Comparison of ENCODE assay signal across 14 cellular contexts in the genomic region with DNA sequence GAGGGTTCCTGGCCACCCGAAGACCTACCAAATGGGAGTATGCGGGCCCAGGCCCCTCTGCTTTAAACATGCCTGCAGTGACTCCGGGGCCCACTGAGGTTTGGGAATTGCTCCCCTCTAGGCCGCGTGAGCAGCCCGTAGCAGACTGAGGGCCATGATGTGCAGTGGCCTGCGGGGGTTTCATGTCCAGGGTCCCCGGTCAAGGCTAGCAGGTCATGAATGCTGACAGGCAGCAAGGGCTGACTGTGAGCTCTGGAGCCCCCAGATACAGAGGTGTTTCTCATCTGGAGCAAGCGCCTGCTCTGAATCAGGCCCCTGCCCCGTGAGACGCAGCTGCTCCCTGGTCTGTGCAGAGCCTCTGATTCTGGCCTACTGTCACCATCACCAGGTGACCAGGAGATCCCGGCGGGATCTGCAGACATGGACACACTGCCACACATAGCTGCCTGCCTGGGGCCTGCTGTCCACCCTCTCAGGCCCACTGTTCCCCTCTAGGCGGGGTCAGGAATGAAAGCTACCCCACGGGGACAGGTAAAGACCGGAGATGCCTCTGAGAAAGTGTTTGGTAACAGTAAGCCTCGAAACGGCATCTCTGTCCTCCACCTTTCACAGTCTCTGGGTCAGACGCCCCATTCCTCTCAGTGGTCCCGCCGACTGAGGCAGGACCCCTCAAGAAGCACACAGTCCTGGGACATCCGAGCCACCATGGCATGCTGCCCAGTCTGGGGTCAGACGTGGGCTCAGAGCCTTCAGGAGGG.
A peak's percentile ranks its signal among the peaks of the same experiment; 100 is the strongest.
DNase-seq lines count a peak whose midpoint lies in the region; ATAC-seq and TF ChIP-seq lines count a peak whose summit lies in the region.
"Had no signal": no experiment of that assay in that cellular context is flagged by ENCODE, and none has a peak within 500 bp of the region (broad histone marks: within the 10 kb centered on the region; RNA-seq: fewer than 3 reads in every experiment).

No MANE protein-coding gene starts in this region.

- TF ChIP-seq CTCF in RWPE2 (IDR thresholded peaks at IDR 0.05; ENCODE audit: poor library complexity, severe bottlenecking) (no peak), chondrocyte (IDR thresholded peaks at IDR 0.05) (no peak), lower lobe of right lung (IDR thresholded peaks at IDR 0.05) (no peak), transverse colon (IDR thresholded peaks at IDR 0.05) (no peak)

- DNase-seq in RWPE2 (ENCODE audit: low spot score) (peak; percentile 40), chondrocyte (ENCODE audit: low spot score) (peak; percentile 77), lower lobe of right lung (peak; percentile 26), posterior vena cava (ENCODE audit: low spot score) (peak; percentile 76), SIG-M5 treated with dmso at 0.1 percent for 504 hours (lab: John Stamatoyannopoulos, UW; ENCODE audit: unreplicated experiment) (no peak), transverse colon (no peak)
- no peak for DNase-seq in activated T-helper 2 cell treated with anti-CD3 and anti-CD28 coated beads, Interferon-gamma antibody, Interleukin-2, Interleukin-4, amounts not matched to agents 10 μg/mL and 5 μg/mL and 100 μg/mL, durations not matched to agents 14 hours and 24 hours and 36 hours (ENCODE audit: low spot score)
- DNase-seq: BE2C; CD4-positive, alpha-beta memory T cell; DMS79; GM23248 had no signal

- H3K9me3 Mint-ChIP-seq in chondrocyte (ENCODE audit: low read depth) = no peaks in the 10 kb centered on the region
- H3K9me3 Mint-ChIP-seq in activated T-helper 2 cell treated with anti-CD3 and anti-CD28 coated beads, Interferon-gamma antibody, Interleukin-2, Interleukin-4, amounts not matched to agents 10 μg/mL and 5 μg/mL and 100 μg/mL, durations not matched to agents 14 hours and 24 hours and 36 hours = no peaks in the 10 kb centered on the region
- H3K9me3 Mint-ChIP-seq: CD4-positive, alpha-beta memory T cell had no signal

- no peak for TF ChIP-seq POLR2A in transverse colon (IDR thresholded peaks at IDR 0.05)

- WGBS in transverse colon (ENCODE audit: low coverage in 1 of 2), 2 donors = 87% methylated on average over 21 of the region's 23 CpGs; no CpG with 5 or more reads in 1 of the 2 donors

- H3K4me3 ChIP-seq in RWPE2 (ENCODE audit: severe bottlenecking) (no peak overlapping the region), lower lobe of right lung (no peak overlapping the region), transverse colon (no peak overlapping the region)
- H3K4me3 ChIP-seq: A549, GM12878, GM23248 had no signal

- intact Hi-C loops in lower lobe of right lung (cut with DNase I) = no loop called here
- intact Hi-C loops in posterior vena cava (cut with DNase I) = no loop called here
- intact Hi-C loops in activated T-helper 2 cell treated with anti-CD3 and anti-CD28 coated beads, Interferon-gamma antibody, Interleukin-2, Interleukin-4, amounts not matched to agents 10 μg/mL and 5 μg/mL and 100 μg/mL, durations not matched to agents 14 hours and 24 hours and 36 hours (cut with micrococcal nuclease) = no loop called here
- intact Hi-C loops in transverse colon (cut with DNase I; ENCODE audit: low total_unique reads) = no loop called here

- no peak overlapping the region for H3K27ac ChIP-seq in RWPE2 (ENCODE audit: poor library complexity, severe bottlenecking)
- no peak overlapping the region for H3K27ac ChIP-seq in lower lobe of right lung
- no peak overlapping the region for H3K27ac ChIP-seq in transverse colon
- H3K27ac ChIP-seq: A549, C4-2B, GM23248 had no signal

- H3K9me3 ChIP-seq in RWPE2 (ENCODE audit: severe bottlenecking) (no peaks in the 10 kb centered on the region), lower lobe of right lung (no peaks in the 10 kb centered on the region), transverse colon (no peaks in the 10 kb centered on the region)
- H3K9me3 ChIP-seq: A549, BE2C had no signal

- no peak for TF ChIP-seq EP300 in transverse colon (IDR thresholded peaks at IDR 0.05; ENCODE audit: low read depth)

- no peaks in the 10 kb centered on the region for H3K4me1 ChIP-seq in RWPE2 (ENCODE audit: insufficient read depth, poor library complexity, severe bottlenecking)
- no peaks in the 10 kb centered on the region for H3K4me1 ChIP-seq in lower lobe of right lung
- no peaks in the 10 kb centered on the region for H3K4me1 ChIP-seq in transverse colon
- H3K4me1 ChIP-seq: A549, BE2C had no signal

- H3K4me3 Mint-ChIP-seq in chondrocyte (ENCODE audit: unreplicated experiment) = no peak overlapping the region
- H3K4me3 Mint-ChIP-seq in activated T-helper 2 cell treated with anti-CD3 and anti-CD28 coated beads, Interferon-gamma antibody, Interleukin-2, Interleukin-4, amounts not matched to agents 10 μg/mL and 5 μg/mL and 100 μg/mL, durations not matched to agents 14 hours and 24 hours and 36 hours (ENCODE audit: low read depth) = no peak overlapping the region
- H3K4me3 Mint-ChIP-seq: CD4-positive, alpha-beta memory T cell had no signal

- H3K36me3 Mint-ChIP-seq in chondrocyte (ENCODE audit: low read depth) = peaks cover 11% of the 10 kb centered on the region
- peaks cover 27% of the 10 kb centered on the region for H3K36me3 Mint-ChIP-seq in activated T-helper 2 cell treated with anti-CD3 and anti-CD28 coated beads, Interferon-gamma antibody, Interleukin-2, Interleukin-4, amounts not matched to agents 10 μg/mL and 5 μg/mL and 100 μg/mL, durations not matched to agents 14 hours and 24 hours and 36 hours (ENCODE audit: low read depth)

- H3K36me3 ChIP-seq in RWPE2 (ENCODE audit: low read depth) (no peaks in the 10 kb centered on the region), lower lobe of right lung (peaks cover 41% of the 10 kb centered on the region), transverse colon (no peaks in the 10 kb centered on the region)
- H3K36me3 ChIP-seq: BE2C had no signal

- no peaks in the 10 kb centered on the region for H3K4me1 Mint-ChIP-seq in chondrocyte (ENCODE audit: low read depth)
- H3K4me1 Mint-ChIP-seq in activated T-helper 2 cell treated with anti-CD3 and anti-CD28 coated beads, Interferon-gamma antibody, Interleukin-2, Interleukin-4, amounts not matched to agents 10 μg/mL and 5 μg/mL and 100 μg/mL, durations not matched to agents 14 hours and 24 hours and 36 hours (ENCODE audit: low read depth) = no peaks in the 10 kb centered on the region
- H3K4me1 Mint-ChIP-seq: CD4-positive, alpha-beta memory T cell had no signal

- ATAC-seq in RWPE2 (ENCODE audit: low read depth) (no peak), lower lobe of right lung (peak in 1 of 2 donors; percentile 5)
- ATAC-seq: A549, GM12878 had no signal

- H3K27me3 ChIP-seq in RWPE2 (ENCODE audit: insufficient read depth, poor library complexity, severe bottlenecking) (no peaks in the 10 kb centered on the region), lower lobe of right lung (ENCODE audit: low read depth) (no peaks in the 10 kb centered on the region), transverse colon (no peaks in the 10 kb centered on the region)
- H3K27me3 ChIP-seq: BE2C had no signal

- no peaks in the 10 kb centered on the region for H3K27me3 Mint-ChIP-seq in chondrocyte (ENCODE audit: low read depth)
- no peaks in the 10 kb centered on the region for H3K27me3 Mint-ChIP-seq in activated T-helper 2 cell treated with anti-CD3 and anti-CD28 coated beads, Interferon-gamma antibody, Interleukin-2, Interleukin-4, amounts not matched to agents 10 μg/mL and 5 μg/mL and 100 μg/mL, durations not matched to agents 14 hours and 24 hours and 36 hours (ENCODE audit: low read depth)
- H3K27me3 Mint-ChIP-seq: CD4-positive, alpha-beta memory T cell had no signal

- H3K27ac Mint-ChIP-seq in chondrocyte (ENCODE audit: unreplicated experiment) = no peak overlapping the region
- no peak overlapping the region for H3K27ac Mint-ChIP-seq in activated T-helper 2 cell treated with anti-CD3 and anti-CD28 coated beads, Interferon-gamma antibody, Interleukin-2, Interleukin-4, amounts not matched to agents 10 μg/mL and 5 μg/mL and 100 μg/mL, durations not matched to agents 14 hours and 24 hours and 36 hours
- H3K27ac Mint-ChIP-seq: CD4-positive, alpha-beta memory T cell had no signal

- in situ Hi-C loops in transverse colon (cut with MboI; ENCODE audit: low pct_ligation_motif_present in 1 of 4, low pct_unique_long_range_greater_than_20kb in 1 of 4, low sequenced_read_pairs in 3 of 4) = no loop called here

Comparison
In these comparisons a context has a peak if more than half of its experiments do, and no peak if none do; other contexts are left out.
1. DNase-seq: peak in RWPE2 (single experiment), chondrocyte (single experiment), lower lobe of right lung (single experiment) and posterior vena cava (single experiment); none in activated T-helper 2 cell treated with anti-CD3 and anti-CD28 coated beads, Interferon-gamma antibody, Interleukin-2, Interleukin-4, amounts not matched to agents 10 μg/mL and 5 μg/mL and 100 μg/mL, durations not matched to agents 14 hours and 24 hours and 36 hours (single experiment), SIG-M5 treated with dmso at 0.1 percent for 504 hours (single experiment) and transverse colon (single experiment).